8 cellular contexts compared by ENCODE assay signal in the genomic region with DNA sequence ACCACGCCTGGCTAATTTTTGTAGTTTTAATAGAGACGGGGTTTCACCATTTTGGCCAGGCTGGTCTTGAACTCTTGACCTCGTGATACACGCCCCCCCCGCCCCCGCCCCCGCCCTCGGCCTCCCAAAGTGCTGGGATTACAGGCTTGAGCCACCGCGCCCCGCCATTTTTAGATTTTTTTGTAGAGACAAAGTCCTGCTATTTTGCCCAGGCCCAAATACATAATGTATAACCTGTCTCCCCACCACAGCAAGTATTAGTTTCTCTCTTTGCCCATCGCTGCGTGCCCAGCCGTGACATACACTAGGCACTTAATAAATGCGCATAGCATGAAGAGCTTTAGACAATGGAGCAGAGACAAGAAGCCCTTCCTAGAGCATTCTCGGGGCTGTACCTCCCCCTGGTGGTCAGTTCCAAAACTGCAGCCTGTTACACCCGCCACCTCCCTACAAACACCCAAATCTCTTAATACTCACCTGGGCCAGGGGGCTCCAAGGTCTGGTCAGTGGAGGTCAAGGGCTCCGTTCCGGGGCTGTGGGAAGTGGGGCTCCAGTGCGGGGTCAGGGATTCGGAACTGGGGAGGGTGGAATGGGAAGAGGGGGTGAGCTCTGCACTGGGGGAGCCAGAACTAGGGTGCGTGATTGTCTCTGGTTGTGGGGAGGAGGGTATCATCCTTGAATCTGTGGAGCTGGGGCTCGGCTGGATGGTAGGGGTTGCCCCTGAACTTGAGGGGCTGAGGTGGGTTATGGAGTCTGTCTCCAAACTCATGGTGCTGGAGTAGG. TPM values are rescaled to one million over a fixed set of nuclear protein-coding genes. Genes with fewer than 3 reads are reported as not detected.
DNase-seq lines count a peak whose midpoint lies in the region; ATAC-seq and TF ChIP-seq lines count a peak whose summit lies in the region.

No MANE protein-coding gene starts in this region.

- no peak for ATAC-seq in HG03175 (IDR thresholded peaks at IDR 0.05; ENCODE audit: unreplicated experiment)
- ATAC-seq in HG02981 (IDR thresholded peaks at IDR 0.05; ENCODE audit: unreplicated experiment) = no peak

- intact Hi-C loops in spleen (cut with DNase I; ENCODE audit: low total_unique reads) = loop anchor here (5.0 kb wide), 2 partner anchors 44 to 139 kb away; no protein-coding TSS in a partner anchor

- H3K27ac ChIP-seq in spleen = no peak overlapping the region

- H3K36me3 ChIP-seq in spleen = peaks cover 0 to 2% (median 0%) of the 10 kb centered on the region in 6 donors

- TF ChIP-seq CTCF in GM12801 (IDR thresholded peaks at IDR 0.05; ENCODE audit: extremely low read depth, insufficient read length) (peak; percentile 63), spleen (IDR thresholded peaks at IDR 0.05 in 8 of 11, conservative IDR thresholded peaks at IDR 0.05 in 3 of 11) (peak; percentile 77 to 98 (median 94))

- TF ChIP-seq POLR2A in spleen (IDR thresholded peaks at IDR 0.05) = no peak

- peaks cover 0 to 31% (median 13%) of the 10 kb centered on the region in 6 donors for H3K4me1 ChIP-seq in spleen

- H3K4me3 ChIP-seq in spleen = no peak overlapping the region

- H3K9me3 ChIP-seq in spleen = no peaks in the 10 kb centered on the region

- 20 to 25% (median 23%) methylated on average over 17 to 23 of the region's 23 CpGs for WGBS in spleen, 5 donors

- H3K27me3 ChIP-seq in spleen (replicated peaks in 1 of 7) = peaks cover 0 to 48% (median 4%) of the 10 kb centered on the region in 7 donors

- DNase-seq in NCI-H1436 (lab: John Stamatoyannopoulos, UW) = peak; percentile 54
- peak; percentile 80 for DNase-seq in T-helper 9 cell
- peak; percentile 80 for DNase-seq in astrocyte of the hippocampus (ENCODE audit: low read depth, low spot score)
- DNase-seq in iPS DF 4.7 (ENCODE audit: extremely low read depth, low spot score) = peak; percentile 87
- DNase-seq in spleen = peak; percentile 90

RNA-seq across cellular contexts. Expression of gene IQCN, which starts 22.5 kb away (rescaled TPM):
- 10 to 100 TPM in 3 of 7 donors, 1 to 10 TPM in 4; 4.7 to 17.1 (median 8.6) TPM for total RNA-seq in spleen
- 10 to 100 TPM in 1 of 3 donors, 1 to 10 TPM in 2; 1.4 to 15.6 (median 7.8) TPM for polyA plus RNA-seq in spleen

RNA-seq across cellular contexts. Expression of gene PDE4C, which starts 25.5 kb away (rescaled TPM):
- total RNA-seq in spleen = 1 to 10 TPM in 6 of 7 donors, under 1 TPM in 1; 0.60 to 7.6 (median 3.3) TPM
- polyA plus RNA-seq in spleen = 1 to 10 TPM in 1 of 3 donors, under 1 TPM in 2; 0.07 to 1.2 (median 0.61) TPM

RNA-seq across cellular contexts. Expression of gene JUND, which starts 29.6 kb away (rescaled TPM):
- total RNA-seq in spleen = 100 to 1,000 TPM; 119 to 232 (median 159) TPM
- 10 to 100 TPM; 47.5 to 86.5 (median 75.6) TPM for polyA plus RNA-seq in spleen

RNA-seq across cellular contexts. Expression of gene RAB3A, which starts 47.9 kb away (rescaled TPM):
- total RNA-seq in spleen = 1 to 10 TPM; 1.4 to 6.6 (median 3.3) TPM
- polyA plus RNA-seq in spleen = 1 to 10 TPM in 2 of 3 donors, under 1 TPM in 1; 0.72 to 1.7 (median 1.3) TPM

RNA-seq across cellular contexts. Expression of gene MPV17L2, which starts 58.8 kb away (rescaled TPM):
- total RNA-seq in spleen = 10 to 100 TPM in 3 of 7 donors, 1 to 10 TPM in 4; 7.8 to 14.1 (median 9.9) TPM
- polyA plus RNA-seq in spleen = 10 to 100 TPM; 12.1 to 15.4 (median 12.3) TPM
